22 cellular contexts compared by ENCODE assay signal in the genomic region with DNA sequence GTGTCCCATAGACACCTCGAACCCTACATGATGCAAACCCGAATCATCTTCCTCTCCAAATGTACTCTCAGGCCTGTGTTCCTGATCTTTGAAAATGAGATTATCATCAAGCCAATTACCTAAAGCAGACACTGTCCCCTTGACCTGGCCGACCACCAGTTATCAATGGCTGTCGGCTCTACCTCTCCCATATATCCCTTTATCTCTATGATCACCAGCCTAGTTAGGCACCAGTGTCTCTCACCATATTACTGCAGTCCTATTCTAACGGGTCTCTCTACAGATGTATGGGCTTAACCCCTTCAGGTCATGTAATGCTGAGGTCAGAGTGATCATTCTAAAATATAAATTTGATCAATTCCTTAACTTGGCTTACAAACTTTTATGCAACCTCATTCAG.
DNase-seq lines count a peak whose midpoint lies in the region; ATAC-seq and TF ChIP-seq lines count a peak whose summit lies in the region.
"Had no signal": no experiment of that assay in that cellular context is flagged by ENCODE, and none has a peak within 500 bp of the region (broad histone marks: within the 10 kb centered on the region; RNA-seq: fewer than 3 reads in every experiment).

No MANE protein-coding gene starts in this region.

- no peak overlapping the region for H3K4me2 ChIP-seq in SK-N-SH
- H3K4me2 ChIP-seq: BLaER1 had no signal

- no peaks in the 10 kb centered on the region for H3K36me3 Mint-ChIP-seq in nephron (ENCODE audit: low read depth)
- H3K36me3 Mint-ChIP-seq in effector memory CD8-positive, alpha-beta T cell (ENCODE audit: insufficient read depth): peaks cover under 1% of the 10 kb centered on the region
- H3K36me3 Mint-ChIP-seq: CD4-positive, CD25-positive, alpha-beta regulatory T cell; CD8-positive, alpha-beta T cell had no signal

- TF ChIP-seq RAD21 in SK-N-SH (IDR thresholded peaks at IDR 0.05; ENCODE audit: low read length): no peak

- CTCF ChIA-PET in SK-N-SH (lab: Yijun Ruan, JAX): no interaction called here

- no peaks in the 10 kb centered on the region for H3K79me2 ChIP-seq in SK-N-SH (ENCODE audit: insufficient read depth)

- H4K20me1 ChIP-seq in SK-N-SH (ENCODE audit: insufficient read depth): no peaks in the 10 kb centered on the region
- H4K20me1 ChIP-seq: BLaER1 had no signal

- no peaks in the 10 kb centered on the region for H3K9me2 ChIP-seq in SK-N-SH

- peaks cover 4% of the 10 kb centered on the region in 2 experiments; a peak in 2 of 4 replicates for H3K4me1 ChIP-seq in SK-N-SH (ENCODE audit: control insufficient read depth in 1 of 2, insufficient read depth in 2 of 2, low read depth in 1 of 2, low read length in 1 of 2)
- H3K4me1 ChIP-seq: BLaER1, Caco-2 had no signal

- no peak overlapping the region for H2AFZ ChIP-seq in SK-N-SH (ENCODE audit: low read depth)
- H2AFZ ChIP-seq: GM23248 had no signal

- H3K4me1 Mint-ChIP-seq in nephron: peaks cover 10% of the 10 kb centered on the region
- peaks cover 0 to 7% of the 10 kb centered on the region in 2 donors for H3K4me1 Mint-ChIP-seq in effector memory CD8-positive, alpha-beta T cell (ENCODE audit: low read depth in 2 of 2)

- peak overlapping the region in 2 of 3 experiments; percentile 22 to 34 for H3K27ac Mint-ChIP-seq in nephron
- H3K27ac Mint-ChIP-seq in effector memory CD8-positive, alpha-beta T cell: no peak overlapping the region
- H3K27ac Mint-ChIP-seq: B cell; CD4-positive, CD25-positive, alpha-beta regulatory T cell; CD8-positive, alpha-beta T cell; H9 had no signal

- H3K36me3 ChIP-seq in SK-N-SH (replicated peaks in 1 of 2; ENCODE audit: control insufficient read depth in 1 of 2, insufficient read depth in 2 of 2, low read length in 1 of 2): no peaks in the 10 kb centered on the region
- H3K36me3 ChIP-seq: BLaER1 had no signal

- POLR2A ChIA-PET in SK-N-SH (lab: Yijun Ruan, JAX): no interaction called here

- DNase-seq in SK-N-SH (peak; percentile 3), SK-N-DZ (ENCODE audit: low spot score) (peak; percentile 88), NCI-H187 treated with DMSO at 0.1 percent for 48 hours (lab: John Stamatoyannopoulos, UW) (no peak)
- DNase-seq in effector memory CD8-positive, alpha-beta T cell: no peak
- DNase-seq: Caco-2; CD4-positive, CD25-positive, alpha-beta regulatory T cell; CD8-positive, alpha-beta T cell; DMS79; EL; GDM1; GM23248; H9 had no signal

- H3K27ac ChIP-seq in SK-N-SH (ENCODE audit: low read depth in 2 of 2, low read length in 1 of 2): no peak overlapping the region
- H3K27ac ChIP-seq: 22Rv1, BLaER1, C4-2B, GM23248 had no signal

- H3K27me3 ChIP-seq in SK-N-SH (ENCODE audit: insufficient read depth): no peaks in the 10 kb centered on the region
- H3K27me3 ChIP-seq: BLaER1 had no signal

- TF ChIP-seq EP300 in SK-N-SH (IDR thresholded peaks at IDR 0.05; ENCODE audit: borderline replicate concordance in 1 of 2, low read depth in 1 of 2, low read length in 1 of 2): no peak

- H3K9me3 Mint-ChIP-seq in nephron: no peaks in the 10 kb centered on the region
- no peaks in the 10 kb centered on the region for H3K9me3 Mint-ChIP-seq in effector memory CD8-positive, alpha-beta T cell
- H3K9me3 Mint-ChIP-seq: CD8-positive, alpha-beta T cell; H9 had no signal

- no peak overlapping the region for H3K9ac ChIP-seq in SK-N-SH
- H3K9ac ChIP-seq: BLaER1, GM23248 had no signal

- H3K27me3 Mint-ChIP-seq in nephron (ENCODE audit: low read depth): no peaks in the 10 kb centered on the region
- H3K27me3 Mint-ChIP-seq in effector memory CD8-positive, alpha-beta T cell: no peaks in the 10 kb centered on the region
- H3K27me3 Mint-ChIP-seq: B cell; CD4-positive, CD25-positive, alpha-beta regulatory T cell had no signal

- H3K4me3 ChIP-seq in SK-N-SH (ENCODE audit: low read depth in 2 of 2, low read length in 1 of 2): no peak overlapping the region
- H3K4me3 ChIP-seq: BLaER1, GM12878, GM23248 had no signal

- no peaks in the 10 kb centered on the region for H3F3A ChIP-seq in SK-N-SH (replicated peaks; ENCODE audit: insufficient read depth)

- ATAC-seq in SK-N-SH treated with all-trans-retinoic acid at 6 μM for 48 hours (no peak), GM18870 (IDR thresholded peaks at IDR 0.05; ENCODE audit: unreplicated experiment) (no peak), HG03108 (IDR thresholded peaks at IDR 0.05; ENCODE audit: unreplicated experiment) (no peak)
- no peak for ATAC-seq in effector memory CD8-positive, alpha-beta T cell (replicated peaks)
- ATAC-seq: CD8-positive, alpha-beta T cell; GM12878; HCT116 had no signal

- WGBS in SK-N-SH (ENCODE audit: low lambda C conversion rate): 74% methylated on average over 5 of the region's 5 CpGs

- TF ChIP-seq CTCF in SK-N-SH (IDR thresholded peaks at IDR 0.05): no peak
- TF ChIP-seq CTCF in nephron (IDR thresholded peaks at IDR 0.05; ENCODE audit: unreplicated experiment in 3 of 3): no peak

- H3K9me3 ChIP-seq in SK-N-SH: no peaks in the 10 kb centered on the region
- H3K9me3 ChIP-seq: BLaER1, Caco-2 had no signal

- H3K4me3 Mint-ChIP-seq in nephron: no peak overlapping the region
- no peak overlapping the region for H3K4me3 Mint-ChIP-seq in effector memory CD8-positive, alpha-beta T cell
- H3K4me3 Mint-ChIP-seq: B cell; CD4-positive, CD25-positive, alpha-beta regulatory T cell; CD8-positive, alpha-beta T cell; H9 had no signal

TF ChIP-seq in SK-N-SH, 30 proteins besides CTCF, POLR2A, EP300 and RAD21 (continues in another document):
- TF ChIP-seq GATA2 (CRISPR knock-in tag; IDR thresholded peaks at IDR 0.05) (peak; percentile 46), RFX5 (IDR thresholded peaks at IDR 0.05; ENCODE audit: low read length) (no peak), TEAD4 (IDR thresholded peaks at IDR 0.05; ENCODE audit: borderline replicate concordance, insufficient read depth) (no peak)
- TF ChIP-seq, protein P1, sequence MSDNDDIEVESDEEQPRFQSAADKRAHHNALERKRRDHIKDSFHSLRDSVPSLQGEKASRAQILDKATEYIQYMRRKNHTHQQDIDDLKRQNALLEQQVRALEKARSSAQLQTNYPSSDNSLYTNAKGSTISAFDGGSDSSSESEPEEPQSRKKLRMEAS (IDR thresholded peaks at IDR 0.05; ENCODE audit: low read depth): no peak
- TF ChIP-seq, protein P2, sequence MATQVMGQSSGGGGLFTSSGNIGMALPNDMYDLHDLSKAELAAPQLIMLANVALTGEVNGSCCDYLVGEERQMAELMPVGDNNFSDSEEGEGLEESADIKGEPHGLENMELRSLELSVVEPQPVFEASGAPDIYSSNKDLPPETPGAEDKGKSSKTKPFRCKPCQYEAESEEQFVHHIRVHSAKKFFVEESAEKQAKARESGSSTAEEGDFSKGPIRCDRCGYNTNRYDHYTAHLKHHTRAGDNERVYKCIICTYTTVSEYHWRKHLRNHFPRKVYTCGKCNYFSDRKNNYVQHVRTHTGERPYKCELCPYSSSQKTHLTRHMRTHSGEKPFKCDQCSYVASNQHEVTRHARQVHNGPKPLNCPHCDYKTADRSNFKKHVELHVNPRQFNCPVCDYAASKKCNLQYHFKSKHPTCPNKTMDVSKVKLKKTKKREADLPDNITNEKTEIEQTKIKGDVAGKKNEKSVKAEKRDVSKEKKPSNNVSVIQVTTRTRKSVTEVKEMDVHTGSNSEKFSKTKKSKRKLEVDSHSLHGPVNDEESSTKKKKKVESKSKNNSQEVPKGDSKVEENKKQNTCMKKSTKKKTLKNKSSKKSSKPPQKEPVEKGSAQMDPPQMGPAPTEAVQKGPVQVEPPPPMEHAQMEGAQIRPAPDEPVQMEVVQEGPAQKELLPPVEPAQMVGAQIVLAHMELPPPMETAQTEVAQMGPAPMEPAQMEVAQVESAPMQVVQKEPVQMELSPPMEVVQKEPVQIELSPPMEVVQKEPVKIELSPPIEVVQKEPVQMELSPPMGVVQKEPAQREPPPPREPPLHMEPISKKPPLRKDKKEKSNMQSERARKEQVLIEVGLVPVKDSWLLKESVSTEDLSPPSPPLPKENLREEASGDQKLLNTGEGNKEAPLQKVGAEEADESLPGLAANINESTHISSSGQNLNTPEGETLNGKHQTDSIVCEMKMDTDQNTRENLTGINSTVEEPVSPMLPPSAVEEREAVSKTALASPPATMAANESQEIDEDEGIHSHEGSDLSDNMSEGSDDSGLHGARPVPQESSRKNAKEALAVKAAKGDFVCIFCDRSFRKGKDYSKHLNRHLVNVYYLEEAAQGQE (IDR thresholded peaks at IDR 0.05; ENCODE audit: low read depth, low read length): no peak

TF ChIP-seq in SK-N-SH treated with all-trans-retinoic acid at 6 μM for 48 hours, 23 proteins besides CTCF, POLR2A, EP300 and RAD21 (continues in another document):
- TF ChIP-seq ZNF70 (CRISPR knock-in tag; IDR thresholded peaks at IDR 0.05) (no peak), ISL1 (CRISPR knock-in tag; IDR thresholded peaks at IDR 0.05) (no peak), TCF4 (CRISPR knock-in tag; IDR thresholded peaks at IDR 0.05; ENCODE audit: borderline replicate concordance) (no peak), BACH2 (CRISPR knock-in tag; IDR thresholded peaks at IDR 0.05; ENCODE audit: borderline replicate concordance) (no peak), GLIS3 (CRISPR knock-in tag; IDR thresholded peaks at IDR 0.05) (no peak), CSDC2 (CRISPR knock-in tag; IDR thresholded peaks at IDR 0.05) (no peak), PPARA (CRISPR knock-in tag; IDR thresholded peaks at IDR 0.05; ENCODE audit: borderline replicate concordance) (no peak), RARB (CRISPR knock-in tag; IDR thresholded peaks at IDR 0.05) (no peak), ZNF8 (CRISPR knock-in tag; IDR thresholded peaks at IDR 0.05) (no peak)
- TF ChIP-seq, protein P3, sequence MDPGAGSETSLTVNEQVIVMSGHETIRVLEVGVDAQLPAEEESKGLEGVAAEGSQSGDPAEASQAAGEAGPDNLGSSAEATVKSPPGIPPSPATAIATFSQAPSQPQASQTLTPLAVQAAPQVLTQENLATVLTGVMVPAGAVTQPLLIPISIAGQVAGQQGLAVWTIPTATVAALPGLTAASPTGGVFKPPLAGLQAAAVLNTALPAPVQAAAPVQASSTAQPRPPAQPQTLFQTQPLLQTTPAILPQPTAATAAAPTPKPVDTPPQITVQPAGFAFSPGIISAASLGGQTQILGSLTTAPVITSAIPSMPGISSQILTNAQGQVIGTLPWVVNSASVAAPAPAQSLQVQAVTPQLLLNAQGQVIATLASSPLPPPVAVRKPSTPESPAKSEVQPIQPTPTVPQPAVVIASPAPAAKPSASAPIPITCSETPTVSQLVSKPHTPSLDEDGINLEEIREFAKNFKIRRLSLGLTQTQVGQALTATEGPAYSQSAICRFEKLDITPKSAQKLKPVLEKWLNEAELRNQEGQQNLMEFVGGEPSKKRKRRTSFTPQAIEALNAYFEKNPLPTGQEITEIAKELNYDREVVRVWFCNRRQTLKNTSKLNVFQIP (CRISPR knock-in tag; IDR thresholded peaks at IDR 0.05; ENCODE audit: borderline replicate concordance, low read depth): no peak

Comparison
In these comparisons a context has a peak if more than half of its experiments do, and no peak if none do; other contexts are left out.
1. DNase-seq: peak in SK-N-SH (single experiment) and SK-N-DZ (single experiment); none in effector memory CD8-positive, alpha-beta T cell (0 of 3) and NCI-H187 treated with DMSO at 0.1 percent for 48 hours (single experiment).
2. H3K27ac Mint-ChIP-seq: peak in nephron (2 of 3); none in effector memory CD8-positive, alpha-beta T cell (0 of 2).